1 cellular context compared by ENCODE assay signal in the genomic region with DNA sequence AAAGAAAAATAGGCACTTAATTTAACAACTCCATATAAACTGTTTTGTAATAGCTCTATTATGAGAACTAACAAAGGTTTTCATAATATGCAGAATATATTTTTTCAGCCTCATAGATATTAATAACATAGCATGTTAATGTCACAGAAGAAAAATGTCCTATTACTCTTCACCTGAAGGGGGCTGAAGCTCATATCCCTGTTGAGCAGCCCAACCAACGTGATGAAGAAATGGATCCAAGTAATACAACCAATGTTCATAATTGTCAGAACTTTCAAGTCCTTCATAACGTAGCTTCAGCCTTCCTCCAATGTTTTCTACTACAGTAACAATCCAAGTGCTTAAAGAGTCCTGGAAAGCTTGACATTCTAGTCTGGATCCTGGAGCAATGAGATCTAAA.
TF ChIP-seq lines count a peak whose summit lies in the region.

No MANE protein-coding gene starts in this region.

TF ChIP-seq in HCT116, 20 proteins besides CTCF, POLR2A, EP300 and RAD21 (continued from another document):
- no peak for TF ChIP-seq YY1 (IDR thresholded peaks at IDR 0.05; ENCODE audit: extremely low read depth, insufficient replicate concordance, low read depth, low read length)
- no peak for TF ChIP-seq EZH2phosphoT487 (IDR thresholded peaks at IDR 0.05; ENCODE audit: borderline replicate concordance)
- TF ChIP-seq EZH2 (IDR thresholded peaks at IDR 0.05) = no peak
- TF ChIP-seq JUND (IDR thresholded peaks at IDR 0.05) = no peak
- no peak for TF ChIP-seq CBX3 (IDR thresholded peaks at IDR 0.05; ENCODE audit: low read depth)
- TF ChIP-seq, protein P1, sequence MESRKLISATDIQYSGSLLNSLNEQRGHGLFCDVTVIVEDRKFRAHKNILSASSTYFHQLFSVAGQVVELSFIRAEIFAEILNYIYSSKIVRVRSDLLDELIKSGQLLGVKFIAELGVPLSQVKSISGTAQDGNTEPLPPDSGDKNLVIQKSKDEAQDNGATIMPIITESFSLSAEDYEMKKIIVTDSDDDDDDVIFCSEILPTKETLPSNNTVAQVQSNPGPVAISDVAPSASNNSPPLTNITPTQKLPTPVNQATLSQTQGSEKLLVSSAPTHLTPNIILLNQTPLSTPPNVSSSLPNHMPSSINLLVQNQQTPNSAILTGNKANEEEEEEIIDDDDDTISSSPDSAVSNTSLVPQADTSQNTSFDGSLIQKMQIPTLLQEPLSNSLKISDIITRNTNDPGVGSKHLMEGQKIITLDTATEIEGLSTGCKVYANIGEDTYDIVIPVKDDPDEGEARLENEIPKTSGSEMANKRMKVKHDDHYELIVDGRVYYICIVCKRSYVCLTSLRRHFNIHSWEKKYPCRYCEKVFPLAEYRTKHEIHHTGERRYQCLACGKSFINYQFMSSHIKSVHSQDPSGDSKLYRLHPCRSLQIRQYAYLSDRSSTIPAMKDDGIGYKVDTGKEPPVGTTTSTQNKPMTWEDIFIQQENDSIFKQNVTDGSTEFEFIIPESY (IDR thresholded peaks at IDR 0.05; ENCODE audit: extremely low read depth, insufficient replicate concordance, low read length) = no peak
- no peak for TF ChIP-seq POLR2AphosphoS5 (IDR thresholded peaks at IDR 0.05; ENCODE audit: low read depth, low read length)
- TF ChIP-seq SRF (IDR thresholded peaks at IDR 0.05; ENCODE audit: low read depth) = no peak
- no peak for TF ChIP-seq SIN3A (IDR thresholded peaks at IDR 0.05; ENCODE audit: low read depth)
- TF ChIP-seq, protein P2, sequence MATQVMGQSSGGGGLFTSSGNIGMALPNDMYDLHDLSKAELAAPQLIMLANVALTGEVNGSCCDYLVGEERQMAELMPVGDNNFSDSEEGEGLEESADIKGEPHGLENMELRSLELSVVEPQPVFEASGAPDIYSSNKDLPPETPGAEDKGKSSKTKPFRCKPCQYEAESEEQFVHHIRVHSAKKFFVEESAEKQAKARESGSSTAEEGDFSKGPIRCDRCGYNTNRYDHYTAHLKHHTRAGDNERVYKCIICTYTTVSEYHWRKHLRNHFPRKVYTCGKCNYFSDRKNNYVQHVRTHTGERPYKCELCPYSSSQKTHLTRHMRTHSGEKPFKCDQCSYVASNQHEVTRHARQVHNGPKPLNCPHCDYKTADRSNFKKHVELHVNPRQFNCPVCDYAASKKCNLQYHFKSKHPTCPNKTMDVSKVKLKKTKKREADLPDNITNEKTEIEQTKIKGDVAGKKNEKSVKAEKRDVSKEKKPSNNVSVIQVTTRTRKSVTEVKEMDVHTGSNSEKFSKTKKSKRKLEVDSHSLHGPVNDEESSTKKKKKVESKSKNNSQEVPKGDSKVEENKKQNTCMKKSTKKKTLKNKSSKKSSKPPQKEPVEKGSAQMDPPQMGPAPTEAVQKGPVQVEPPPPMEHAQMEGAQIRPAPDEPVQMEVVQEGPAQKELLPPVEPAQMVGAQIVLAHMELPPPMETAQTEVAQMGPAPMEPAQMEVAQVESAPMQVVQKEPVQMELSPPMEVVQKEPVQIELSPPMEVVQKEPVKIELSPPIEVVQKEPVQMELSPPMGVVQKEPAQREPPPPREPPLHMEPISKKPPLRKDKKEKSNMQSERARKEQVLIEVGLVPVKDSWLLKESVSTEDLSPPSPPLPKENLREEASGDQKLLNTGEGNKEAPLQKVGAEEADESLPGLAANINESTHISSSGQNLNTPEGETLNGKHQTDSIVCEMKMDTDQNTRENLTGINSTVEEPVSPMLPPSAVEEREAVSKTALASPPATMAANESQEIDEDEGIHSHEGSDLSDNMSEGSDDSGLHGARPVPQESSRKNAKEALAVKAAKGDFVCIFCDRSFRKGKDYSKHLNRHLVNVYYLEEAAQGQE (IDR thresholded peaks at IDR 0.05; ENCODE audit: low read depth) = no peak
- TF ChIP-seq SP1 (IDR thresholded peaks at IDR 0.05; ENCODE audit: low read depth) = no peak
- TF ChIP-seq ELF1 (IDR thresholded peaks at IDR 0.05; ENCODE audit: borderline replicate concordance, low read depth) = no peak
- TF ChIP-seq, protein P3, sequence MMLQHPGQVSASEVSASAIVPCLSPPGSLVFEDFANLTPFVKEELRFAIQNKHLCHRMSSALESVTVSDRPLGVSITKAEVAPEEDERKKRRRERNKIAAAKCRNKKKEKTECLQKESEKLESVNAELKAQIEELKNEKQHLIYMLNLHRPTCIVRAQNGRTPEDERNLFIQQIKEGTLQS (IDR thresholded peaks at IDR 0.05) = no peak
- no peak for TF ChIP-seq EGR1 (IDR thresholded peaks at IDR 0.05; ENCODE audit: low read depth)
- TF ChIP-seq, protein P4, sequence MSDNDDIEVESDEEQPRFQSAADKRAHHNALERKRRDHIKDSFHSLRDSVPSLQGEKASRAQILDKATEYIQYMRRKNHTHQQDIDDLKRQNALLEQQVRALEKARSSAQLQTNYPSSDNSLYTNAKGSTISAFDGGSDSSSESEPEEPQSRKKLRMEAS (IDR thresholded peaks at IDR 0.05) = no peak
- no peak for TF ChIP-seq ZFX (IDR thresholded peaks at IDR 0.05)
